9 cellular contexts compared by ENCODE assay signal in genomic region chr2:225008935-225009334, GRCh38. TPM values are rescaled to one million over a fixed set of nuclear protein-coding genes. Genes with fewer than 3 reads are reported as not detected.
DNase-seq lines count a peak whose midpoint lies in the region; ATAC-seq, FAIRE-seq and TF ChIP-seq lines count a peak whose summit lies in the region.
"Had no signal": no experiment of that assay in that cellular context is flagged by ENCODE, and none has a peak within 500 bp of the region (broad histone marks: within the 10 kb centered on the region; RNA-seq: fewer than 3 reads in every experiment).

No MANE protein-coding gene starts in this region.

- no peaks in the 10 kb centered on the region for H4K20me1 ChIP-seq in GM23248 (ENCODE audit: insufficient read depth)
- H4K20me1 ChIP-seq in SU-DHL-6 (ENCODE audit: low read depth, low read length), result no peaks in the 10 kb centered on the region
- H4K20me1 ChIP-seq in HepG2 (ENCODE audit: insufficient read depth, low read length), result no peaks in the 10 kb centered on the region

- peak; percentile 10 for DNase-seq in COLO668 (lab: John Stamatoyannopoulos, UW; ENCODE audit: unreplicated experiment)
- peak; percentile 29 for DNase-seq in GM23248
- DNase-seq in HepG2 (ENCODE audit: low spot score), result peak; percentile 5
- no peak for DNase-seq in effector CD4-positive, alpha-beta T cell
- no peak for DNase-seq in globus pallidus (ENCODE audit: low spot score)
- no peak for DNase-seq in T1000 (lab: John Stamatoyannopoulos, UW)
- DNase-seq: NCI-H345 had no signal

- no TSS peak for BruUV-seq in HepG2 (replicated peaks; lab: Mats Ljungman, UMichigan)

- intact Hi-C loops in HepG2 (cut with micrococcal nuclease; ENCODE audit: unreplicated experiment), result no loop called here

- H3K4me1 ChIP-seq in GM23248 (ENCODE audit: insufficient read depth), result peaks cover 42% of the 10 kb centered on the region
- H3K4me1 ChIP-seq in HepG2 (ENCODE audit: insufficient read depth, low read length), result no peaks in the 10 kb centered on the region

- H3K79me2 ChIP-seq in GM23248 (ENCODE audit: insufficient read depth) (peaks cover 95% of the 10 kb centered on the region), SU-DHL-6 (ENCODE audit: insufficient read depth, low read length) (no peaks in the 10 kb centered on the region), HepG2 (ENCODE audit: insufficient read depth, low read length) (no peaks in the 10 kb centered on the region)

- TF ChIP-seq CTCF in SU-DHL-6 (IDR thresholded peaks at IDR 0.05; ENCODE audit: insufficient read depth, low read length, poor library complexity, severe bottlenecking), result peak; percentile 51
- TF ChIP-seq CTCF in HepG2 (CRISPR knock-in tag; IDR thresholded peaks at IDR 0.05), result 0 out of 2 replicates have a peak, but pooled peaks have one; percentile 23

- H3K4me2 ChIP-seq in GM23248 (ENCODE audit: unreplicated experiment), result no peak overlapping the region
- no peak overlapping the region for H3K4me2 ChIP-seq in SU-DHL-6 (ENCODE audit: low read depth, low read length, poor library complexity, severe bottlenecking)
- H3K4me2 ChIP-seq in HepG2 (ENCODE audit: low read depth, low read length), result no peak overlapping the region

- H3K9ac ChIP-seq in GM23248, result no peak overlapping the region
- H3K9ac ChIP-seq in SU-DHL-6 (ENCODE audit: low read length), result no peak overlapping the region
- no peak overlapping the region for H3K9ac ChIP-seq in HepG2 (ENCODE audit: insufficient read depth, low read depth, low read length)

- TF ChIP-seq RAD21 in HepG2 (CRISPR knock-in tag; IDR thresholded peaks at IDR 0.05), result no peak

- H3K9me3 ChIP-seq in GM23248 (ENCODE audit: low read depth) (no peaks in the 10 kb centered on the region), SU-DHL-6 (ENCODE audit: insufficient read depth, low read length) (no peaks in the 10 kb centered on the region), HepG2 (ENCODE audit: low read length) (no peaks in the 10 kb centered on the region)

- H3K27ac ChIP-seq in GM23248 (no peak overlapping the region), SU-DHL-6 (ENCODE audit: low read depth, low read length) (no peak overlapping the region), HepG2 (ENCODE audit: extremely low read length, insufficient read depth, low read length) (no peak overlapping the region)

- H3K4me3 ChIP-seq in GM23248 (no peak overlapping the region), SU-DHL-6 (ENCODE audit: insufficient read depth, low read length, poor library complexity, severe bottlenecking) (no peak overlapping the region), HepG2 (replicated peaks in 1 of 3; ENCODE audit: insufficient read depth in 1 of 3, low read depth in 2 of 3, low read length in 3 of 3) (no peak overlapping the region)

- no peak overlapping the region for H2AFZ ChIP-seq in GM23248
- no peak overlapping the region for H2AFZ ChIP-seq in SU-DHL-6 (ENCODE audit: low read depth, low read length, severe bottlenecking)
- H2AFZ ChIP-seq in HepG2 (ENCODE audit: low read length), result no peak overlapping the region

- ATAC-seq in HepG2 (0 out of 3 replicates have a peak, but pooled peaks have one; percentile 44), HG02840 (IDR thresholded peaks at IDR 0.05; ENCODE audit: low FRiP score, unreplicated experiment) (no peak)

- H3K27me3 ChIP-seq in GM23248 (replicated peaks; ENCODE audit: insufficient read depth) (no peaks in the 10 kb centered on the region), SU-DHL-6 (ENCODE audit: low read length) (no peaks in the 10 kb centered on the region), HepG2 (ENCODE audit: control insufficient read depth in 1 of 2, insufficient read depth in 2 of 2, low read length in 2 of 2) (no peaks in the 10 kb centered on the region)

- 91 to 92% methylated on average over 5 of the region's 5 CpGs for WGBS in GM23248 (ENCODE audit: low coverage in 1 of 2, low lambda C conversion rate in 2 of 2, missing lambda C conversion rate in 2 of 2), 2 experiments
- 14% methylated on average over 5 of the region's 5 CpGs for WGBS in HepG2 (ENCODE audit: low lambda C conversion rate)

- CTCF ChIA-PET in HepG2 (lab: Yijun Ruan, JAX; ENCODE audit: low intra/inter-chr PET ratio, low total read pairs), result no interaction called here

- H3K36me3 ChIP-seq in GM23248 (ENCODE audit: low read depth) (no peaks in the 10 kb centered on the region), SU-DHL-6 (ENCODE audit: low read length) (no peaks in the 10 kb centered on the region), HepG2 (replicated peaks in 1 of 2; ENCODE audit: control insufficient read depth in 1 of 2, insufficient read depth in 2 of 2, low read length in 2 of 2) (no peaks in the 10 kb centered on the region)

- POLR2A ChIA-PET in HepG2 (lab: Yijun Ruan, JAX), result no interaction called here

- no peak for TF ChIP-seq POLR2A in HepG2 (IDR thresholded peaks at IDR 0.05; ENCODE audit: insufficient read depth in 1 of 2, low read depth in 2 of 2, low read length in 2 of 2)

- H3F3A ChIP-seq in GM23248 (ENCODE audit: insufficient read depth), result peaks cover 38% of the 10 kb centered on the region
- H3F3A ChIP-seq in SU-DHL-6 (ENCODE audit: insufficient read depth), result no peaks in the 10 kb centered on the region

- in situ Hi-C loops in GM23248 (cut with MboI) (loop anchor here (10.0 kb wide), 1 partner anchor 104 kb away; no protein-coding TSS in a partner anchor), HepG2 (cut with HindIII; ENCODE audit: extremely low pct_ligation_motif_present, low pct_unique_long_range_greater_than_20kb) (no loop called here)

- no peak for FAIRE-seq in HepG2 (lab: Jason Lieb, UNC)

- H3K9me2 ChIP-seq in GM23248 (ENCODE audit: insufficient read depth) (no peaks in the 10 kb centered on the region), SU-DHL-6 (replicated peaks; ENCODE audit: insufficient read depth, low read length) (no peaks in the 10 kb centered on the region)

- TF ChIP-seq EP300 in HepG2 (IDR thresholded peaks at IDR 0.05; ENCODE audit: low read depth in 2 of 2, low read length in 2 of 2), result no peak
- TF ChIP-seq EP300 in HepG2 (CRISPR knock-in tag; IDR thresholded peaks at IDR 0.05; ENCODE audit: borderline replicate concordance), result no peak

TF ChIP-seq in HepG2, 621 proteins besides CTCF, POLR2A, EP300 and RAD21:
- peak; percentile 31 for TF ChIP-seq STAG1 (CRISPR knock-in tag; IDR thresholded peaks at IDR 0.05)
- TF ChIP-seq SETDB1 (CRISPR knock-in tag; IDR thresholded peaks at IDR 0.05; ENCODE audit: borderline replicate concordance), result no peak

RNA-seq across cellular contexts. Expression of gene DOCK10, which starts 33.3 kb away (rescaled TPM):
- 19.2 and 20.5 TPM in 2 replicates for total RNA-seq in GM23248 (2014; rRNA removed; shearing (Covaris generic))
- polyA plus RNA-seq in GM23248 (2016; fragmentation: Nextera tagmentation; extraction: Ambion mirVana) (6.1 and 8.5 TPM in 2 replicates), HepG2 (2011; rRNA removed) (not detected in 2 replicates)
- total RNA-seq in HepG2 (2016; rRNA removed; fragmentation: Illumina TruSeq; extraction: Trizol), result not detected in 2 replicates
- not detected in 2 replicates for total RNA-seq in HepG2 (2016; cell fraction: cytosol; rRNA removed; fragmentation: Illumina TruSeq; extraction: Trizol; ENCODE audit: low read depth)
- not detected in 2 replicates for total RNA-seq in HepG2 (2016; cell fraction: insoluble cytoplasmic fraction; rRNA removed; fragmentation: Illumina TruSeq; extraction: Trizol)
- total RNA-seq in HepG2 (2016; cell fraction: membrane; rRNA removed; fragmentation: Illumina TruSeq; extraction: Trizol), result not detected in 2 replicates
- not detected in 2 replicates for total RNA-seq in HepG2 (2016; cell fraction: nucleus; rRNA removed; fragmentation: Illumina TruSeq; extraction: Trizol)
- 0.05 TPM in 1 of 2 replicates, not detected in the other for polyA plus RNA-seq in HepG2 (2011; cell fraction: cytosol; rRNA removed)
- not detected in 2 replicates for polyA plus RNA-seq in HepG2 (2011; cell fraction: nucleus; rRNA removed)
- polyA plus RNA-seq in HepG2 (2012), result not detected in 2 replicates
- polyA plus RNA-seq in HepG2 (2016; cell fraction: cytosol; fragmentation: Illumina TruSeq; extraction: Trizol; ENCODE audit: low read depth), result not detected in 2 replicates
- not detected in 2 replicates for polyA plus RNA-seq in HepG2 (2016; cell fraction: insoluble cytoplasmic fraction; fragmentation: Illumina TruSeq; extraction: Trizol; ENCODE audit: low read depth)
- polyA plus RNA-seq in HepG2 (2016; cell fraction: membrane; fragmentation: Illumina TruSeq; extraction: Trizol; ENCODE audit: low read depth), result not detected in 2 replicates
- not detected in 2 replicates for polyA plus RNA-seq in HepG2 (2016; cell fraction: nucleus; fragmentation: Illumina TruSeq; extraction: Trizol; ENCODE audit: insufficient read depth, low read depth)
- polyA minus RNA-seq in HepG2 (2011; rRNA and poly(A)+ RNA removed; ENCODE audit: low replicate concordance), result not detected in 2 replicates
- not detected in 2 replicates for polyA minus RNA-seq in HepG2 (2011; cell fraction: cytosol; rRNA and poly(A)+ RNA removed)
- not detected in 2 replicates for polyA minus RNA-seq in HepG2 (2011; cell fraction: nucleus; rRNA and poly(A)+ RNA removed)

Comparison
In these comparisons a context has a peak if more than half of its experiments do, and no peak if none do; other contexts are left out.
1. DNase-seq: peak in COLO668 (single experiment), GM23248 (single experiment) and HepG2 (single experiment); none in effector CD4-positive, alpha-beta T cell (single experiment), globus pallidus (single experiment) and T1000 (single experiment).
2. RNA of gene DOCK10, which starts 33.3 kb away (total RNA-seq): 19.2 to 20.5 TPM in GM23248; not detected in HepG2; every median in the first group is over 10 times any median in the second.